ENCODE assay signal across 10 cellular contexts in the genomic region with DNA sequence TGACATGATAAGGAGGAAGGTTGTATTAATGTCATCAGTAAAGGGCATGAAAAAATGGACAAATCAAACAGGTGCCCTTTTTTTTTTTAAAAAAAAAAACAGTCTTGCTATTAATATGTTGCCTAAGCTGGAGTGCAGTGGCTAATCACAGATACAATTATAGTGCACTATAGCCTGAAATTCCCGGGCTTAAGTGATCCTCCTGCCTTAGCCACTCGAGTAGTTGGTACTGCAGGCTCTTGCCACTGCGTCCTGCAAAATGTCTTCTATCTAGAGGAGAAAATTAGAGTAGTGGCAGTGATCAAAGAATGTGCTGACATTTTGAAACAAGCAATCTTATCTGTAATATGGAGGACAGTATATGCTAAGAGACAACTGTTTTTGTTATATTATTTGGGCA.
"Had no signal": no experiment of that assay in that cellular context is flagged by ENCODE, and none has a peak within 500 bp of the region (broad histone marks: within the 10 kb centered on the region; RNA-seq: fewer than 3 reads in every experiment).

No MANE protein-coding gene starts in this region.

- H3K27me3 Mint-ChIP-seq: IgD-negative memory B cell had no signal

- H3K9me3 ChIP-seq: HAP-1 had no signal

- H3K4me1 ChIP-seq: HAP-1 had no signal

- ATAC-seq: HCT116, HepG2 had no signal

- H3K36me3 ChIP-seq: HAP-1 had no signal

- H3K4me3 ChIP-seq: GM23248, HAP-1 had no signal

- H3K9me3 Mint-ChIP-seq: HFFc6, IgD-negative memory B cell had no signal

- DNase-seq: GM23248, GOT3, H7, HFFc6, KBM-7 had no signal

- H3K27ac ChIP-seq: GM23248, HL-60 had no signal

- H3K4me3 Mint-ChIP-seq: HFFc6, IgD-negative memory B cell had no signal

- H3K27ac Mint-ChIP-seq: HFFc6, IgD-negative memory B cell had no signal
